Comparison of ENCODE assay signal across 15 cellular contexts in the genomic region with DNA sequence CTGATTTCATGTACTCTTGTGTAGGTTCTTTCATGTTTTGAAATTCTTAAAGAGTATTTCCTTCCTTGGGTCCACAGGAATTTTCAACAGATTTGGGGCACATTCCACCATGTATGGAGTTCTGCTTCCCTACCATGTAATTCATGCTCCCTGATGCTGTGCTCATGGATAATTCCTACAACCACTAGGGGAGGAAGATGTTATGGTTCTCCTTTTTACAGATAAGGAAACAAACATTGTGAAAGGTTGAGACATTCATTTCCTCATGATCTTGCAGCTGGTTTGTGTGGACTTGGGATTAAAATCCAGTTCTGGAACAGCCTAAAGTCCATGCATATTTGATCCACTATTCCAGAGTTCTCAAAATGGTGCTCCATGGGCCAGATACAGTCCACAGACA.
"Had no signal": no experiment of that assay in that cellular context is flagged by ENCODE, and none has a peak within 500 bp of the region (broad histone marks: within the 10 kb centered on the region; RNA-seq: fewer than 3 reads in every experiment).

No MANE protein-coding gene starts in this region.

- H3K9me3 ChIP-seq: right atrium auricular region, tibial artery had no signal

- FAIRE-seq: small intestine had no signal

- H3K27ac ChIP-seq: coronary artery, epithelial cell of prostate, right atrium auricular region, tibial artery had no signal

- H3K27me3 ChIP-seq: right atrium auricular region, tibial artery had no signal

- DNase-seq: activated CD4-positive, alpha-beta T cell treated with anti-CD3 and anti-CD28 coated beads, Interleukin-2, amount 10 ng/mL, durations not matched to agents 24 days and 14 days; activated naive CD4-positive, alpha-beta T cell treated with anti-CD3 and anti-CD28 coated beads, Interleukin-2, amount 10 ng/mL, durations not matched to agents 7 days and 5 days; central memory CD4-positive, alpha-beta T cell; effector CD8-positive, alpha-beta T cell; hypothalamus; nucleus accumbens; small intestine; tibial artery had no signal

- H3K4me3 ChIP-seq: coronary artery, lung, right atrium auricular region, tibial artery had no signal

- H3K36me3 ChIP-seq: right atrium auricular region, tibial artery had no signal

- ATAC-seq: activated T-helper 17 cell treated with anti-CD3 and anti-CD28 coated beads, Interleukin-2, amount 50 U/mL, for 72 hours; natural killer cell treated with Interleukin-12 subunit alpha and Interleukin-12 subunit beta and Interleukin-15 and Interleukin-18, amount 100 ng/mL, for 72 hours; WTC11 had no signal
